Comparison of ENCODE assay signal across 22 cellular contexts in genomic region chr4:172975651-172976229, GRCh38.
"Had no signal": no experiment of that assay in that cellular context is flagged by ENCODE, and none has a peak within 500 bp of the region (broad histone marks: within the 10 kb centered on the region; RNA-seq: fewer than 3 reads in every experiment).

No MANE protein-coding gene starts in this region.

- H3K4me3 ChIP-seq: body of pancreas, hepatocyte, left lung, spleen, thoracic aorta, upper lobe of left lung had no signal

- DNase-seq: activated CD4-positive, alpha-beta T cell treated with anti-CD3 and anti-CD28 coated beads, Interleukin-2, amount 10 ng/mL, durations not matched to agents 7 days and 5 days; activated CD8-positive, alpha-beta T cell treated with anti-CD3 and anti-CD28 coated beads, Interleukin-2, amount 10 ng/mL, durations not matched to agents 7 days and 5 days; activated naive CD4-positive, alpha-beta T cell treated with anti-CD3 and anti-CD28 coated beads for 36 hours; activated T-cell treated with anti-CD3 and anti-CD28 coated beads, Interleukin-2, amount 50 U/mL, for 4 hours; body of pancreas; dermis blood vessel endothelial cell; effector memory CD4-positive, alpha-beta T cell; foreskin fibroblast; midbrain; occipital lobe; retina; spleen; stimulated activated CD4-positive, alpha-beta T cell treated with anti-CD3 and anti-CD28 coated beads, Interleukin-4, amount 100 ng/mL, for 4 hours; T-helper 9 cell had no signal

- FAIRE-seq: keratinocyte had no signal

- H3K4me3 Mint-ChIP-seq: activated CD4-positive, alpha-beta T cell treated with anti-CD3 and anti-CD28 coated beads, Interleukin-2, amount 10 ng/mL, durations not matched to agents 7 days and 5 days; activated CD8-positive, alpha-beta T cell treated with anti-CD3 and anti-CD28 coated beads, Interleukin-2, amount 10 ng/mL, durations not matched to agents 7 days and 5 days; activated naive CD4-positive, alpha-beta T cell treated with anti-CD3 and anti-CD28 coated beads for 36 hours; activated T-cell treated with anti-CD3 and anti-CD28 coated beads, Interleukin-2, amount 50 U/mL, for 4 hours; nephron; stimulated activated memory B cell treated with anti-CD40 and anti-IgM and Interleukin-4, amounts not matched to agents 10 μg/mL and 1 μg/mL and 100 μg/mL, for 72 hours had no signal

- H3K4me1 Mint-ChIP-seq: activated CD4-positive, alpha-beta T cell treated with anti-CD3 and anti-CD28 coated beads, Interleukin-2, amount 10 ng/mL, durations not matched to agents 7 days and 5 days; nephron; stimulated activated memory B cell treated with anti-CD40 and anti-IgM and Interleukin-4, amounts not matched to agents 10 μg/mL and 1 μg/mL and 100 μg/mL, for 72 hours had no signal

- H3K9me3 Mint-ChIP-seq: activated CD4-positive, alpha-beta T cell treated with anti-CD3 and anti-CD28 coated beads, Interleukin-2, amount 10 ng/mL, durations not matched to agents 7 days and 5 days; stimulated activated memory B cell treated with anti-CD40 and anti-IgM and Interleukin-4, amounts not matched to agents 10 μg/mL and 1 μg/mL and 100 μg/mL, for 72 hours had no signal

- H3K36me3 ChIP-seq: left lung, spleen, thoracic aorta, upper lobe of left lung had no signal

- H3K9me3 ChIP-seq: body of pancreas, thoracic aorta had no signal

- H3K79me2 ChIP-seq: hepatocyte had no signal

- H3K27ac Mint-ChIP-seq: activated CD4-positive, alpha-beta T cell treated with anti-CD3 and anti-CD28 coated beads, Interleukin-2, amount 10 ng/mL, durations not matched to agents 7 days and 5 days; activated CD8-positive, alpha-beta T cell treated with anti-CD3 and anti-CD28 coated beads, Interleukin-2, amount 10 ng/mL, durations not matched to agents 7 days and 5 days; activated naive CD4-positive, alpha-beta T cell treated with anti-CD3 and anti-CD28 coated beads for 36 hours; nephron; stimulated activated memory B cell treated with anti-CD40 and anti-IgM and Interleukin-4, amounts not matched to agents 10 μg/mL and 1 μg/mL and 100 μg/mL, for 72 hours had no signal

- H3K4me2 ChIP-seq: hepatocyte had no signal

- H3K27ac ChIP-seq: body of pancreas, hepatocyte, left lung, spleen, thoracic aorta, upper lobe of left lung had no signal

- ATAC-seq: activated CD4-positive, CD25-positive, alpha-beta regulatory T cell treated with anti-CD3 and anti-CD28 coated beads, Interleukin-2, amount 50 U/mL, for 24 hours; activated CD8-positive, alpha-beta T cell treated with anti-CD3 and anti-CD28 coated beads, Interleukin-2, amount 10 ng/mL, durations not matched to agents 7 days and 5 days; activated T-cell treated with anti-CD3 and anti-CD28 coated beads, Interleukin-2, amount 50 U/mL, for 4 hours; body of pancreas; left lung had no signal

- H3K4me1 ChIP-seq: left lung, spleen had no signal

- H3K27me3 Mint-ChIP-seq: activated CD4-positive, alpha-beta T cell treated with anti-CD3 and anti-CD28 coated beads, Interleukin-2, amount 10 ng/mL, durations not matched to agents 7 days and 5 days had no signal

- H3K27me3 ChIP-seq: upper lobe of left lung had no signal

- H3K36me3 Mint-ChIP-seq: stimulated activated memory B cell treated with anti-CD40 and anti-IgM and Interleukin-4, amounts not matched to agents 10 μg/mL and 1 μg/mL and 100 μg/mL, for 72 hours had no signal

- H2AFZ ChIP-seq: hepatocyte had no signal
